Comparison of ENCODE assay signal across 36 cellular contexts in genomic region chr16:6076631-6077030, GRCh38.
"Had no signal": no experiment of that assay in that cellular context is flagged by ENCODE, and none has a peak within 500 bp of the region (broad histone marks: within the 10 kb centered on the region; RNA-seq: fewer than 3 reads in every experiment).

No MANE protein-coding gene starts in this region.

- H3K36me3 ChIP-seq: adrenal gland, ascending aorta, brain microvascular endothelial cell, breast epithelium, cardiac muscle cell had no signal

- H3K4me1 ChIP-seq: adrenal gland, ascending aorta, body of pancreas, breast epithelium had no signal

- H3K27ac ChIP-seq: adrenal gland, ascending aorta, body of pancreas, brain microvascular endothelial cell, breast epithelium, cardiac muscle cell had no signal

- DNase-seq: activated effector memory CD4-positive, alpha-beta T cell treated with anti-CD3 and anti-CD28 coated beads, Interleukin-2, amount 50 U/mL, for 16 hours; activated effector memory CD4-positive, alpha-beta T cell treated with Interleukin-2 at 50 U/mL for 16 hours; activated gamma-delta T cell; activated gamma-delta T cell treated with Interleukin-2 at 50 U/mL for 16 hours; activated naive CD4-positive, alpha-beta T cell; activated naive CD4-positive, alpha-beta T cell treated with anti-CD3 and anti-CD28 coated beads for 36 hours; activated naive CD4-positive, alpha-beta T cell treated with anti-CD3 and anti-CD28 coated beads, Interleukin-2, amount 10 ng/mL, durations not matched to agents 7 days and 5 days; activated naive CD4-positive, alpha-beta T cell treated with anti-CD3 and anti-CD28 coated beads, Interleukin-2, amount 50 U/mL, for 16 hours; activated naive CD4-positive, alpha-beta T cell treated with Interleukin-2 at 50 U/mL for 16 hours; activated naive CD8-positive, alpha-beta T cell treated with anti-CD3 and anti-CD28 coated beads for 36 hours; activated naive CD8-positive, alpha-beta T cell treated with anti-CD3 and anti-CD28 coated beads, Interleukin-2, amount 10 ng/mL, durations not matched to agents 7 days and 5 days; activated naive CD8-positive, alpha-beta T cell treated with anti-CD3 and anti-CD28 coated beads, Interleukin-2, amount 50 U/mL, for 24 hours; activated T-cell treated with anti-CD3 and anti-CD28 coated beads, Interleukin-2, amount 50 U/mL, for 1 hour; activated T-cell treated with anti-CD3 and anti-CD28 coated beads, Interleukin-2, amount 50 U/mL, for 24 hours; activated T-cell treated with anti-CD3 and anti-CD28 coated beads, Interleukin-2, amount 50 U/mL, for 4 hours; activated T-cell treated with anti-CD3 and anti-CD28 coated beads, Interleukin-2, amount 50 U/mL, for 48 hours; activated T-cell treated with anti-CD3 and anti-CD28 coated beads, Interleukin-2, amount 50 U/mL, for 72 hours; adrenal gland; amniotic stem cell; amygdala; anterior cingulate cortex; aorta; body of pancreas; brain microvascular endothelial cell; central memory CD4-positive, alpha-beta T cell had no signal

- H3K4me1 Mint-ChIP-seq: activated naive CD4-positive, alpha-beta T cell treated with anti-CD3 and anti-CD28 coated beads, Interleukin-2, amount 10 ng/mL, durations not matched to agents 7 days and 5 days; activated naive CD4-positive, alpha-beta T cell treated with anti-CD3 and anti-CD28 coated beads, Interleukin-2, amount 50 U/mL, for 24 hours; activated naive CD8-positive, alpha-beta T cell treated with anti-CD3 and anti-CD28 coated beads for 36 hours; activated naive CD8-positive, alpha-beta T cell treated with anti-CD3 and anti-CD28 coated beads, Interleukin-2, amount 10 ng/mL, durations not matched to agents 7 days and 5 days; activated naive CD8-positive, alpha-beta T cell treated with anti-CD3 and anti-CD28 coated beads, Interleukin-2, amount 50 U/mL, for 24 hours; activated T-helper 17 cell treated with anti-CD3 and anti-CD28 coated beads, Interleukin-2, amount 50 U/mL, for 72 hours; brain; central memory CD8-positive, alpha-beta T cell had no signal

- H3K27ac Mint-ChIP-seq: activated naive CD4-positive, alpha-beta T cell treated with anti-CD3 and anti-CD28 coated beads for 36 hours; activated naive CD4-positive, alpha-beta T cell treated with anti-CD3 and anti-CD28 coated beads, Interleukin-2, amount 10 ng/mL, durations not matched to agents 7 days and 5 days; activated naive CD4-positive, alpha-beta T cell treated with anti-CD3 and anti-CD28 coated beads, Interleukin-2, amount 50 U/mL, for 24 hours; activated naive CD4-positive, alpha-beta T cell treated with anti-CD3 and anti-CD28 coated beads, Interleukin-2, amount 50 U/mL, for 72 hours; activated naive CD8-positive, alpha-beta T cell; activated naive CD8-positive, alpha-beta T cell treated with anti-CD3 and anti-CD28 coated beads for 36 hours; activated naive CD8-positive, alpha-beta T cell treated with anti-CD3 and anti-CD28 coated beads, Interleukin-2, amount 10 ng/mL, durations not matched to agents 7 days and 5 days; activated naive CD8-positive, alpha-beta T cell treated with anti-CD3 and anti-CD28 coated beads, Interleukin-2, amount 50 U/mL, for 24 hours; activated T-cell treated with anti-CD3 and anti-CD28 coated beads, Interleukin-2, amount 50 U/mL, for 24 hours; activated T-cell treated with anti-CD3 and anti-CD28 coated beads, Interleukin-2, amount 50 U/mL, for 72 hours; activated T-helper 1 cell treated with anti-CD3 and anti-CD28 coated beads, Interleukin-12 subunit alpha, Interleukin-12 subunit beta, Interleukin-2, Interleukin-4 antibody, amounts not matched to agents 30 ng/mL and 10 ng/mL and 1 ng/mL, durations not matched to agents 14 hours and 24 hours and 36 hours; activated T-helper 17 cell treated with anti-CD3 and anti-CD28 coated beads, Interleukin-2, amount 50 U/mL, for 72 hours; activated T-helper 2 cell treated with anti-CD3 and anti-CD28 coated beads, Interferon-gamma antibody, Interleukin-2, Interleukin-4, amounts not matched to agents 10 μg/mL and 5 μg/mL and 100 μg/mL, durations not matched to agents 14 hours and 24 hours and 36 hours; brain had no signal

- H3K9me3 ChIP-seq: adrenal gland, ascending aorta had no signal

- H3K27me3 ChIP-seq: adrenal gland, ascending aorta, body of pancreas, brain microvascular endothelial cell, breast epithelium, cardiac muscle cell had no signal

- H3K27me3 Mint-ChIP-seq: activated naive CD4-positive, alpha-beta T cell treated with anti-CD3 and anti-CD28 coated beads, Interleukin-2, amount 10 ng/mL, durations not matched to agents 7 days and 5 days; activated naive CD4-positive, alpha-beta T cell treated with anti-CD3 and anti-CD28 coated beads, Interleukin-2, amount 50 U/mL, for 24 hours; activated naive CD8-positive, alpha-beta T cell; activated naive CD8-positive, alpha-beta T cell treated with anti-CD3 and anti-CD28 coated beads for 36 hours; activated naive CD8-positive, alpha-beta T cell treated with anti-CD3 and anti-CD28 coated beads, Interleukin-2, amount 10 ng/mL, durations not matched to agents 7 days and 5 days; activated T-cell treated with anti-CD3 and anti-CD28 coated beads, Interleukin-2, amount 50 U/mL, for 24 hours; activated T-helper 17 cell treated with anti-CD3 and anti-CD28 coated beads, Interleukin-2, amount 50 U/mL, for 72 hours; central memory CD8-positive, alpha-beta T cell had no signal

- H3K4me3 ChIP-seq: adrenal gland, ascending aorta, body of pancreas, breast epithelium, cardiac muscle cell had no signal

- H3K36me3 Mint-ChIP-seq: activated naive CD4-positive, alpha-beta T cell treated with anti-CD3 and anti-CD28 coated beads, Interleukin-2, amount 10 ng/mL, durations not matched to agents 7 days and 5 days; activated naive CD4-positive, alpha-beta T cell treated with anti-CD3 and anti-CD28 coated beads, Interleukin-2, amount 50 U/mL, for 24 hours; activated naive CD4-positive, alpha-beta T cell treated with anti-CD3 and anti-CD28 coated beads, Interleukin-2, amount 50 U/mL, for 72 hours; activated naive CD8-positive, alpha-beta T cell; activated naive CD8-positive, alpha-beta T cell treated with anti-CD3 and anti-CD28 coated beads for 36 hours; brain had no signal

- H3K4me3 Mint-ChIP-seq: activated naive CD4-positive, alpha-beta T cell treated with anti-CD3 and anti-CD28 coated beads for 36 hours; activated naive CD4-positive, alpha-beta T cell treated with anti-CD3 and anti-CD28 coated beads, Interleukin-2, amount 10 ng/mL, durations not matched to agents 7 days and 5 days; activated naive CD4-positive, alpha-beta T cell treated with anti-CD3 and anti-CD28 coated beads, Interleukin-2, amount 50 U/mL, for 24 hours; activated naive CD8-positive, alpha-beta T cell; activated naive CD8-positive, alpha-beta T cell treated with anti-CD3 and anti-CD28 coated beads for 36 hours; activated naive CD8-positive, alpha-beta T cell treated with anti-CD3 and anti-CD28 coated beads, Interleukin-2, amount 10 ng/mL, durations not matched to agents 7 days and 5 days; activated naive CD8-positive, alpha-beta T cell treated with anti-CD3 and anti-CD28 coated beads, Interleukin-2, amount 50 U/mL, for 24 hours; activated T-cell treated with anti-CD3 and anti-CD28 coated beads, Interleukin-2, amount 50 U/mL, for 24 hours; activated T-cell treated with anti-CD3 and anti-CD28 coated beads, Interleukin-2, amount 50 U/mL, for 4 hours; activated T-cell treated with anti-CD3 and anti-CD28 coated beads, Interleukin-2, amount 50 U/mL, for 72 hours; activated T-helper 1 cell treated with anti-CD3 and anti-CD28 coated beads, Interleukin-12 subunit alpha, Interleukin-12 subunit beta, Interleukin-2, Interleukin-4 antibody, amounts not matched to agents 30 ng/mL and 10 ng/mL and 1 ng/mL, durations not matched to agents 14 hours and 24 hours and 36 hours; activated T-helper 17 cell treated with anti-CD3 and anti-CD28 coated beads, Interleukin-2, amount 50 U/mL, for 72 hours; brain; central memory CD8-positive, alpha-beta T cell had no signal
